In genomic region chr4:154312246-154312645, GRCh38 we compare ENCODE assay signal across 19 cellular contexts.
DNase-seq lines count a peak whose midpoint lies in the region; ATAC-seq, FAIRE-seq and TF ChIP-seq lines count a peak whose summit lies in the region.
"Had no signal": no experiment of that assay in that cellular context is flagged by ENCODE, and none has a peak within 500 bp of the region (broad histone marks: within the 10 kb centered on the region; RNA-seq: fewer than 3 reads in every experiment).

No MANE protein-coding gene starts in this region.

- no peak for ATAC-seq in HG03135 (IDR thresholded peaks at IDR 0.05; ENCODE audit: unreplicated experiment)
- ATAC-seq: CD8-positive, alpha-beta T cell; GM12878; HepG2 had no signal

- H3K4me2 ChIP-seq in smooth muscle cell = peak overlapping the region; percentile 60
- no peak overlapping the region for H3K4me2 ChIP-seq in MM.1S (ENCODE audit: low read depth, low read length)
- H3K4me2 ChIP-seq: BLaER1 treated with 17β-estradiol and CSF1 and Interleukin-3, amounts not matched to agents 10 nM and 100 nM had no signal

- H3F3A ChIP-seq in smooth muscle cell (ENCODE audit: low read depth) (no peaks in the 10 kb centered on the region), MM.1S (ENCODE audit: insufficient read depth, low read length) (no peaks in the 10 kb centered on the region)

- H3K79me2 ChIP-seq in smooth muscle cell (ENCODE audit: low read depth) (no peaks in the 10 kb centered on the region), MM.1S (ENCODE audit: low read length) (no peaks in the 10 kb centered on the region)

- H2AFZ ChIP-seq in smooth muscle cell (ENCODE audit: low read depth) (no peak overlapping the region), MM.1S (ENCODE audit: low read length) (no peak overlapping the region)
- H2AFZ ChIP-seq: GM23248 had no signal

- H4K20me1 ChIP-seq in smooth muscle cell (ENCODE audit: low read depth) (no peaks in the 10 kb centered on the region), MM.1S (ENCODE audit: insufficient read depth, low read length) (no peaks in the 10 kb centered on the region)
- H4K20me1 ChIP-seq: BLaER1 treated with 17β-estradiol and CSF1 and Interleukin-3, amounts not matched to agents 10 nM and 100 nM had no signal

- WGBS in smooth muscle cell (ENCODE audit: low lambda C conversion rate) = 70% methylated on average over 7 of the region's 7 CpGs

- H3K9me3 ChIP-seq in smooth muscle cell (replicated peaks; ENCODE audit: low read depth) (no peaks in the 10 kb centered on the region), MM.1S (replicated peaks; ENCODE audit: insufficient read depth, low read length) (no peaks in the 10 kb centered on the region)
- H3K9me3 ChIP-seq: HAP-1 had no signal

- DNase-seq in HK-2 (ENCODE audit: unreplicated experiment) (peak; percentile 65), RCC 7860 (ENCODE audit: low spot score) (peak; percentile 39), fibroblast of gingiva (ENCODE audit: low read depth) (peak; percentile 45), smooth muscle cell (lab: John Stamatoyannopoulos, UW; ENCODE audit: unreplicated experiment) (no peak), HUDEP-2 (lab: John Stamatoyannopoulos, UW; ENCODE audit: unreplicated experiment in 76 of 76) (no peak), MM.1S (no peak)
- DNase-seq: CD8-positive, alpha-beta T cell; DMS 273 treated with DMSO at 0.1 percent for 48 hours; DMS53; DND-41; EL; GM23248; KBM-7 had no signal

- FAIRE-seq in RCC 7860 (lab: Jason Lieb, UNC) = peak; percentile 88
- FAIRE-seq: GM12878, HepG2, HTR-8/SVneo had no signal

- H3K4me3 ChIP-seq in smooth muscle cell (no peak overlapping the region), MM.1S (ENCODE audit: low read length) (no peak overlapping the region)
- H3K4me3 ChIP-seq: BLaER1 treated with 17β-estradiol and CSF1 and Interleukin-3, amounts not matched to agents 10 nM and 100 nM; GM12878; GM23248; HAP-1 had no signal

- no peaks in the 10 kb centered on the region for H3K9me2 ChIP-seq in MM.1S (replicated peaks; ENCODE audit: insufficient read depth, low read length)

- H3K4me1 ChIP-seq in smooth muscle cell (ENCODE audit: low read depth) = peaks cover 14% of the 10 kb centered on the region
- no peaks in the 10 kb centered on the region for H3K4me1 ChIP-seq in MM.1S (ENCODE audit: low read length)
- H3K4me1 ChIP-seq: BLaER1 treated with 17β-estradiol and CSF1 and Interleukin-3, amounts not matched to agents 10 nM and 100 nM; HAP-1 had no signal

- no peak overlapping the region for H3K9ac ChIP-seq in smooth muscle cell (ENCODE audit: low read depth)
- no peak overlapping the region for H3K9ac ChIP-seq in MM.1S (ENCODE audit: low read length)
- H3K9ac ChIP-seq: BLaER1 treated with 17β-estradiol and CSF1 and Interleukin-3, amounts not matched to agents 10 nM and 100 nM; GM23248 had no signal

- H3K27me3 ChIP-seq in smooth muscle cell (ENCODE audit: low read depth) (no peaks in the 10 kb centered on the region), MM.1S (replicated peaks; ENCODE audit: insufficient read depth, low read length) (no peaks in the 10 kb centered on the region)
- H3K27me3 ChIP-seq: BLaER1 treated with 17β-estradiol and CSF1 and Interleukin-3, amounts not matched to agents 10 nM and 100 nM had no signal

- H3K27ac ChIP-seq in smooth muscle cell (ENCODE audit: low read depth) (no peak overlapping the region), MM.1S (ENCODE audit: low read length) (no peak overlapping the region)
- H3K27ac ChIP-seq: BLaER1 treated with 17β-estradiol and CSF1 and Interleukin-3, amounts not matched to agents 10 nM and 100 nM; GM23248 had no signal

- TF ChIP-seq CTCF in smooth muscle cell (IDR thresholded peaks at IDR 0.05; ENCODE audit: borderline replicate concordance, insufficient read depth, poor library complexity, severe bottlenecking) = no peak
- TF ChIP-seq CTCF in MM.1S (IDR thresholded peaks at IDR 0.05; ENCODE audit: low read length) = no peak

- no peaks in the 10 kb centered on the region for H3K36me3 ChIP-seq in smooth muscle cell (ENCODE audit: low read depth)
- H3K36me3 ChIP-seq in MM.1S (replicated peaks; ENCODE audit: insufficient read depth, low read length) = no peaks in the 10 kb centered on the region
- H3K36me3 ChIP-seq: HAP-1 had no signal

Comparison
In these comparisons a context has a peak if more than half of its experiments do, and no peak if none do; other contexts are left out.
1. DNase-seq: peak in HK-2 (single experiment), RCC 7860 (single experiment) and fibroblast of gingiva (single experiment); none in smooth muscle cell (single experiment), HUDEP-2 (0 of 76) and MM.1S (single experiment).